In genomic region chr12:6424008-6424347, GRCh38 we compare ENCODE assay signal across 10 cellular contexts. TPM values are rescaled to one million over a fixed set of nuclear protein-coding genes. Genes with fewer than 3 reads are reported as not detected.
A peak's percentile ranks its signal among the peaks of the same experiment; 100 is the strongest.
DNase-seq lines count a peak whose midpoint lies in the region; ATAC-seq and TF ChIP-seq lines count a peak whose summit lies in the region.
"Had no signal": no experiment of that assay in that cellular context is flagged by ENCODE, and none has a peak within 500 bp of the region (broad histone marks: within the 10 kb centered on the region; RNA-seq: fewer than 3 reads in every experiment).

No MANE protein-coding gene starts in this region.

- no peak for ATAC-seq in stimulated activated naive CD8-positive, alpha-beta T cell treated with anti-CD3 and anti-CD28 coated beads, Interleukin-15, Interleukin-2, amounts not matched to agents 100 U/mL and 50 U/mL, for 24 hours
- no peak for ATAC-seq in HG02885 (IDR thresholded peaks at IDR 0.05; ENCODE audit: poor library complexity, unreplicated experiment)

- peaks cover 9% of the 10 kb centered on the region for H3K4me1 ChIP-seq in left ventricle myocardium inferior
- H3K4me1 ChIP-seq: right lobe of liver had no signal

- POLR2A ChIA-PET in activated CD4-positive, alpha-beta memory T cell treated with anti-CD3 and anti-CD28 coated beads for 36 hours (lab: Charles Lee), result interaction anchor here (0.8 to 6.3 kb wide), 7 partner anchors 28 to 134 kb away, joined by 5 to 80 read pairs (median 9); partner anchors contain the start of genes MRPL51, TAPBPL and VAMP1

- no peaks in the 10 kb centered on the region for H3K9me3 Mint-ChIP-seq in T-helper 1 cell treated with Interleukin-12 subunit alpha and Interleukin-12 subunit beta and Interleukin-4 antibody, amounts not matched to agents 30 μg/mL and 1 μg/mL, for 36 hours
- H3K9me3 Mint-ChIP-seq in activated CD4-positive, alpha-beta memory T cell treated with anti-CD3 and anti-CD28 coated beads for 36 hours, result no peaks in the 10 kb centered on the region
- no peaks in the 10 kb centered on the region for H3K9me3 Mint-ChIP-seq in HFFc6

- intact Hi-C loops in activated CD4-positive, alpha-beta memory T cell treated with anti-CD3 and anti-CD28 coated beads for 36 hours (cut with micrococcal nuclease), result loop anchor here (10.0 kb wide), 1 partner anchor 261 kb away; the partner anchor contains the start of gene ZNF384
- intact Hi-C loops in left ventricle myocardium inferior (cut with micrococcal nuclease), result no loop called here

- H3K27me3 ChIP-seq in left ventricle myocardium inferior (ENCODE audit: low read depth), result peaks cover 4% of the 10 kb centered on the region
- H3K27me3 ChIP-seq: right lobe of liver had no signal

- H3K4me3 Mint-ChIP-seq in T-helper 1 cell treated with Interleukin-12 subunit alpha and Interleukin-12 subunit beta and Interleukin-4 antibody, amounts not matched to agents 30 μg/mL and 1 μg/mL, for 36 hours, result no peak overlapping the region
- H3K4me3 Mint-ChIP-seq in activated CD4-positive, alpha-beta memory T cell treated with anti-CD3 and anti-CD28 coated beads for 36 hours, result no peak overlapping the region
- H3K4me3 Mint-ChIP-seq in HFFc6, result no peak overlapping the region

- H3K27ac Mint-ChIP-seq in T-helper 1 cell treated with Interleukin-12 subunit alpha and Interleukin-12 subunit beta and Interleukin-4 antibody, amounts not matched to agents 30 μg/mL and 1 μg/mL, for 36 hours, result peak overlapping the region; percentile 79
- peak overlapping the region; percentile 69 for H3K27ac Mint-ChIP-seq in activated CD4-positive, alpha-beta memory T cell treated with anti-CD3 and anti-CD28 coated beads for 36 hours
- H3K27ac Mint-ChIP-seq in HFFc6, result no peak overlapping the region

- H3K36me3 Mint-ChIP-seq in T-helper 1 cell treated with Interleukin-12 subunit alpha and Interleukin-12 subunit beta and Interleukin-4 antibody, amounts not matched to agents 30 μg/mL and 1 μg/mL, for 36 hours (ENCODE audit: low read depth), result no peaks in the 10 kb centered on the region
- H3K36me3 Mint-ChIP-seq in activated CD4-positive, alpha-beta memory T cell treated with anti-CD3 and anti-CD28 coated beads for 36 hours, result peaks cover 2% of the 10 kb centered on the region
- H3K36me3 Mint-ChIP-seq in HFFc6 (ENCODE audit: low read depth), result no peaks in the 10 kb centered on the region

- H3K36me3 ChIP-seq in left ventricle myocardium inferior, result no peaks in the 10 kb centered on the region
- H3K36me3 ChIP-seq: right lobe of liver had no signal

- CTCF ChIA-PET in activated CD4-positive, alpha-beta memory T cell treated with anti-CD3 and anti-CD28 coated beads for 36 hours (lab: Charles Lee), result interaction anchor here (0.5 to 7.6 kb wide), 27 partner anchors 9 to 144 kb away, joined by 3 to 288 read pairs (median 5); partner anchors contain the start of genes CD27, GAPDH, MRPL51 and NOP2

- no peak overlapping the region for H3K4me3 ChIP-seq in left ventricle myocardium inferior
- H3K4me3 ChIP-seq: right lobe of liver had no signal

- no peak for TF ChIP-seq CTCF in left ventricle myocardium inferior (IDR thresholded peaks at IDR 0.05; ENCODE audit: borderline replicate concordance)
- no peak for TF ChIP-seq CTCF in HFFc6 (IDR thresholded peaks at IDR 0.05)

- peak overlapping the region; percentile 33 for H3K27ac ChIP-seq in left ventricle myocardium inferior (replicated peaks)
- H3K27ac ChIP-seq: right lobe of liver had no signal

- DNase-seq in T-helper 1 cell, result no peak
- DNase-seq in activated CD4-positive, alpha-beta memory T cell treated with anti-CD3 and anti-CD28 coated beads for 36 hours, result no peak
- no peak for DNase-seq in left ventricle myocardium inferior
- DNase-seq in stimulated activated naive CD8-positive, alpha-beta T cell treated with anti-CD3 and anti-CD28 coated beads, Interleukin-15, Interleukin-2, amounts not matched to agents 100 U/mL and 50 U/mL, for 24 hours, result peak; percentile 19
- DNase-seq in HFFc6, result no peak
- no peak for DNase-seq in amniotic stem cell (lab: John Stamatoyannopoulos, UW)

- H3K4me1 Mint-ChIP-seq in T-helper 1 cell treated with Interleukin-12 subunit alpha and Interleukin-12 subunit beta and Interleukin-4 antibody, amounts not matched to agents 30 μg/mL and 1 μg/mL, for 36 hours (ENCODE audit: low read depth), result peaks cover 34% of the 10 kb centered on the region
- peaks cover 43% of the 10 kb centered on the region for H3K4me1 Mint-ChIP-seq in activated CD4-positive, alpha-beta memory T cell treated with anti-CD3 and anti-CD28 coated beads for 36 hours (ENCODE audit: low read depth)
- H3K4me1 Mint-ChIP-seq in HFFc6 (ENCODE audit: low read depth), result peaks cover 8% of the 10 kb centered on the region; the same call in 1 of the 2 replicates

- H3K9me3 ChIP-seq in left ventricle myocardium inferior (replicated peaks), result no peaks in the 10 kb centered on the region
- H3K9me3 ChIP-seq: right lobe of liver had no signal

- H3K27me3 Mint-ChIP-seq in T-helper 1 cell treated with Interleukin-12 subunit alpha and Interleukin-12 subunit beta and Interleukin-4 antibody, amounts not matched to agents 30 μg/mL and 1 μg/mL, for 36 hours (ENCODE audit: low read depth), result peaks cover 3% of the 10 kb centered on the region
- H3K27me3 Mint-ChIP-seq in activated CD4-positive, alpha-beta memory T cell treated with anti-CD3 and anti-CD28 coated beads for 36 hours, result peaks cover 3% of the 10 kb centered on the region
- peaks cover 1% of the 10 kb centered on the region; the same call in 1 of the 2 replicates for H3K27me3 Mint-ChIP-seq in HFFc6 (ENCODE audit: insufficient read depth)

RNA-seq across cellular contexts. Expression of gene CD27, which starts 20.8 kb away (rescaled TPM):
- 10 to 100 TPM; 36.5 to 39.3 TPM for total RNA-seq in activated CD4-positive, alpha-beta memory T cell treated with anti-CD3 and anti-CD28 coated beads for 36 hours
- 0.16 TPM for total RNA-seq in left ventricle myocardium inferior
- under 1 TPM in 2 of 6 experiments, not detected in 4; 0.19 to 0.28 TPM for total RNA-seq in HFFc6 (2021; fragmentation: NEBNext Ultra II Directional; extraction: Animal tissue kit (Norgen Biotek cat#: 25700))
- total RNA-seq: A172 had no signal

RNA-seq across cellular contexts. Expression of gene TAPBPL, which starts 27.9 kb away (rescaled TPM):
- total RNA-seq in activated CD4-positive, alpha-beta memory T cell treated with anti-CD3 and anti-CD28 coated beads for 36 hours, result 10 to 100 TPM; 33.4 to 35.0 TPM
- 16.4 TPM for total RNA-seq in left ventricle myocardium inferior
- total RNA-seq in HFFc6 (2021; fragmentation: NEBNext Ultra II Directional; extraction: Animal tissue kit (Norgen Biotek cat#: 25700)), result 1 to 10 TPM; 4.3 to 8.2 (median 6.5) TPM

RNA-seq across cellular contexts. Expression of gene LTBR, which starts 40.0 kb away (rescaled TPM):
- 1 to 10 TPM; 1.5 to 1.9 TPM for total RNA-seq in activated CD4-positive, alpha-beta memory T cell treated with anti-CD3 and anti-CD28 coated beads for 36 hours
- total RNA-seq in left ventricle myocardium inferior, result 23.5 TPM
- total RNA-seq in HFFc6 (2021; fragmentation: NEBNext Ultra II Directional; extraction: Animal tissue kit (Norgen Biotek cat#: 25700)), result 100 to 1,000 TPM in 3 of 6 experiments, 10 to 100 TPM in 3; 91.5 to 124 (median 106) TPM
- total RNA-seq: A172 had no signal

RNA-seq across cellular contexts. Expression of gene VAMP1, which starts 46.5 kb away (rescaled TPM):
- 10 to 100 TPM; 27.7 to 30.2 TPM for total RNA-seq in activated CD4-positive, alpha-beta memory T cell treated with anti-CD3 and anti-CD28 coated beads for 36 hours
- 4.2 TPM for total RNA-seq in left ventricle myocardium inferior
- 10 to 100 TPM in 5 of 6 experiments, 1 to 10 TPM in 1; 8.6 to 13.0 (median 10.8) TPM for total RNA-seq in HFFc6 (2021; fragmentation: NEBNext Ultra II Directional; extraction: Animal tissue kit (Norgen Biotek cat#: 25700))

RNA-seq across cellular contexts. Expression of gene SCNN1A, which starts 48.6 kb away (rescaled TPM):
- total RNA-seq in activated CD4-positive, alpha-beta memory T cell treated with anti-CD3 and anti-CD28 coated beads for 36 hours, result under 1 TPM; 0.17 to 0.26 TPM
- total RNA-seq in left ventricle myocardium inferior, result 0.22 TPM
- total RNA-seq in HFFc6 (2021; fragmentation: NEBNext Ultra II Directional; extraction: Animal tissue kit (Norgen Biotek cat#: 25700)), result under 1 TPM in 1 of 6 experiments, not detected in 5; 0.18 TPM

Comparison
In these comparisons a context has a peak if more than half of its experiments do, and no peak if none do; other contexts are left out.
1. RNA of gene CD27, which starts 20.8 kb away (total RNA-seq): 36.5 to 39.3 TPM in activated CD4-positive, alpha-beta memory T cell treated with anti-CD3 and anti-CD28 coated beads for 36 hours; 0.16 TPM in left ventricle myocardium inferior (single experiment) and 0.19 to 0.28 TPM in HFFc6; every median in the first group is over 10 times any median in the second.